ENCODE assay signal across 13 cellular contexts in the genomic region with DNA sequence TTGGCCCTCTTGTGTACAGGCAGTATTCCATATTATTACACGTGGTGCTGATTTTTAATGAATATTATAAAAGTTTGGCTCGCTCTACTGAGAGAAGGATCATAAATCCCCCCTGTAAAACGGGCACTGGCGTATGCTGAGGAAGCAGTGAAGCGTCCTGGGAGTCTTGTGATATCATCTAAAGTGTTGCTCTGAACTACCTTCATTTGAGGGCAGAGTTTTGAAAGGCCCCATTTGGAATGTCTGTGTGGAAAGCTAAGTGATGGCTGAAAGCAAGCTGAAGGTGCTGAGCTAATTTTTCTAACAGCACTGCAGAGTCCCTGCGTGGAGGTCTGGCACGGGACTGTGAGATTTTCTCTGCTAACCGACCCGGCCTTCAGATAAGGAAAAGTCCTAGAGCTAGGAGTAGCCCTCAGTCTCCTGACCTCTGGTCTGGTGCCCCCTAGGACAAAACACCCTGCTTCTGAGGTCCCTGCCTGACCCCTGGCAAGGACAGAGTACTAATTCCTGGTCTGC. TPM values are rescaled to one million over a fixed set of nuclear protein-coding genes. Genes with fewer than 3 reads are reported as not detected.
DNase-seq lines count a peak whose midpoint lies in the region; ATAC-seq and TF ChIP-seq lines count a peak whose summit lies in the region.
"Had no signal": no experiment of that assay in that cellular context is flagged by ENCODE, and none has a peak within 500 bp of the region (broad histone marks: within the 10 kb centered on the region; RNA-seq: fewer than 3 reads in every experiment).

No MANE protein-coding gene starts in this region.

- H3K27ac ChIP-seq in BLaER1, result no peak overlapping the region; the same call in 1 of the 2 replicates
- H3K27ac ChIP-seq in HUES6 (ENCODE audit: low read depth, low read length), result no peak overlapping the region
- H3K27ac ChIP-seq in neural cell (ENCODE audit: low read length), result peak overlapping the region; percentile 86
- H3K27ac ChIP-seq: C4-2B, epithelial cell of prostate had no signal

- peaks cover 30% of the 10 kb centered on the region for H3K79me2 ChIP-seq in neural cell (replicated peaks; ENCODE audit: insufficient read depth, low read length)

- peaks cover 1% of the 10 kb centered on the region; the same call in 1 of the 2 replicates for H4K20me1 ChIP-seq in BLaER1
- peaks cover 6% of the 10 kb centered on the region for H4K20me1 ChIP-seq in neural cell (ENCODE audit: insufficient read depth)

- no peak for DNase-seq in NCI-H2227 (lab: John Stamatoyannopoulos, UW; ENCODE audit: unreplicated experiment)
- DNase-seq in activated CD8-positive, alpha-beta memory T cell treated with anti-CD3 and anti-CD28 coated beads, Interleukin-2, amount 50 U/mL, for 48 hours, result no peak
- no peak for DNase-seq in NCI-H1930 (lab: John Stamatoyannopoulos, UW)
- DNase-seq: Kasumi-1; NCI-H2227 treated with DMSO at 0.1 percent for 48 hours; stimulated activated CD4-positive, alpha-beta T cell treated with anti-CD3 and anti-CD28 coated beads, Interleukin-2, amount 100 ng/mL, for 48 hours had no signal

- peaks cover 32% of the 10 kb centered on the region for H3K4me1 Mint-ChIP-seq in brain

- peak overlapping the region; percentile 73 to 84 (median 78) for H3K4me3 Mint-ChIP-seq in brain

- H3K27me3 Mint-ChIP-seq in brain, result peaks cover 16% of the 10 kb centered on the region

- H3K27me3 ChIP-seq in BLaER1 (no peaks in the 10 kb centered on the region), HUES6 (ENCODE audit: control insufficient read depth, insufficient read depth, low read length) (peaks cover 31% of the 10 kb centered on the region), neural cell (ENCODE audit: insufficient read depth, low read depth, low read length) (no peaks in the 10 kb centered on the region)

- H3K36me3 Mint-ChIP-seq in brain, result no peaks in the 10 kb centered on the region

- no peak for ATAC-seq in GM21528 (IDR thresholded peaks at IDR 0.05; ENCODE audit: low FRiP score, unreplicated experiment)

- TF ChIP-seq EP300 in neural cell (conservative IDR thresholded peaks at IDR 0.05; ENCODE audit: poor library complexity, severe bottlenecking), result no peak

- H3F3A ChIP-seq in neural cell (ENCODE audit: insufficient read depth, low read length, poor library complexity, severe bottlenecking), result peaks cover 5% of the 10 kb centered on the region

- no peaks in the 10 kb centered on the region for H3K9me3 Mint-ChIP-seq in brain

- H3K36me3 ChIP-seq in BLaER1, result no peaks in the 10 kb centered on the region
- no peaks in the 10 kb centered on the region for H3K36me3 ChIP-seq in HUES6 (ENCODE audit: control insufficient read depth, insufficient read depth, low read length)
- H3K36me3 ChIP-seq in neural cell (ENCODE audit: insufficient read depth, low read length), result no peaks in the 10 kb centered on the region

- H3K9ac ChIP-seq in BLaER1, result no peak overlapping the region; the same call in 1 of the 2 replicates
- H3K9ac ChIP-seq in HUES6 (ENCODE audit: low read length), result no peak overlapping the region
- H3K9ac ChIP-seq in neural cell (ENCODE audit: low read length), result peak overlapping the region; percentile 95

- no peak overlapping the region for H2AFZ ChIP-seq in neural cell (ENCODE audit: low read depth, low read length)

- no peak for TF ChIP-seq RAD21 in neural cell (conservative IDR thresholded peaks at IDR 0.05)

- H3K27ac Mint-ChIP-seq in brain, result peak overlapping the region in 4 of 5 experiments; percentile 65 to 88 (median 86)

- TF ChIP-seq CTCF in brain (conservative IDR thresholded peaks at IDR 0.05) (no peak), neural cell (IDR thresholded peaks at IDR 0.05; ENCODE audit: poor library complexity, severe bottlenecking) (no peak)

- H3K9me2 ChIP-seq in neural cell (ENCODE audit: insufficient read depth, low read length), result no peaks in the 10 kb centered on the region

- peaks cover 28% of the 10 kb centered on the region for H3K4me1 ChIP-seq in BLaER1
- H3K4me1 ChIP-seq in HUES6 (ENCODE audit: control insufficient read depth, insufficient read depth, low read length), result peaks cover 34% of the 10 kb centered on the region

- H3K9me3 ChIP-seq in BLaER1 (no peaks in the 10 kb centered on the region), HUES6 (ENCODE audit: control insufficient read depth, insufficient read depth, low read depth, low read length) (no peaks in the 10 kb centered on the region), neural cell (ENCODE audit: low read length) (no peaks in the 10 kb centered on the region)

- no peak overlapping the region for H3K4me3 ChIP-seq in BLaER1
- H3K4me3 ChIP-seq in HUES6 (ENCODE audit: low read depth, low read length), result peak overlapping the region; percentile 83; the same call in 1 of the 2 replicates
- peak overlapping the region; percentile 72 for H3K4me3 ChIP-seq in neural cell (ENCODE audit: low read length)

- H3K4me2 ChIP-seq in BLaER1 (peak overlapping the region; percentile 79), neural cell (ENCODE audit: low read length) (no peak overlapping the region)

TF ChIP-seq in neural cell, 6 proteins besides CTCF, POLR2A, EP300 and RAD21:
- no peak for TF ChIP-seq TAF1 (IDR thresholded peaks at IDR 0.05; ENCODE audit: low read depth)
- TF ChIP-seq, protein P1, sequence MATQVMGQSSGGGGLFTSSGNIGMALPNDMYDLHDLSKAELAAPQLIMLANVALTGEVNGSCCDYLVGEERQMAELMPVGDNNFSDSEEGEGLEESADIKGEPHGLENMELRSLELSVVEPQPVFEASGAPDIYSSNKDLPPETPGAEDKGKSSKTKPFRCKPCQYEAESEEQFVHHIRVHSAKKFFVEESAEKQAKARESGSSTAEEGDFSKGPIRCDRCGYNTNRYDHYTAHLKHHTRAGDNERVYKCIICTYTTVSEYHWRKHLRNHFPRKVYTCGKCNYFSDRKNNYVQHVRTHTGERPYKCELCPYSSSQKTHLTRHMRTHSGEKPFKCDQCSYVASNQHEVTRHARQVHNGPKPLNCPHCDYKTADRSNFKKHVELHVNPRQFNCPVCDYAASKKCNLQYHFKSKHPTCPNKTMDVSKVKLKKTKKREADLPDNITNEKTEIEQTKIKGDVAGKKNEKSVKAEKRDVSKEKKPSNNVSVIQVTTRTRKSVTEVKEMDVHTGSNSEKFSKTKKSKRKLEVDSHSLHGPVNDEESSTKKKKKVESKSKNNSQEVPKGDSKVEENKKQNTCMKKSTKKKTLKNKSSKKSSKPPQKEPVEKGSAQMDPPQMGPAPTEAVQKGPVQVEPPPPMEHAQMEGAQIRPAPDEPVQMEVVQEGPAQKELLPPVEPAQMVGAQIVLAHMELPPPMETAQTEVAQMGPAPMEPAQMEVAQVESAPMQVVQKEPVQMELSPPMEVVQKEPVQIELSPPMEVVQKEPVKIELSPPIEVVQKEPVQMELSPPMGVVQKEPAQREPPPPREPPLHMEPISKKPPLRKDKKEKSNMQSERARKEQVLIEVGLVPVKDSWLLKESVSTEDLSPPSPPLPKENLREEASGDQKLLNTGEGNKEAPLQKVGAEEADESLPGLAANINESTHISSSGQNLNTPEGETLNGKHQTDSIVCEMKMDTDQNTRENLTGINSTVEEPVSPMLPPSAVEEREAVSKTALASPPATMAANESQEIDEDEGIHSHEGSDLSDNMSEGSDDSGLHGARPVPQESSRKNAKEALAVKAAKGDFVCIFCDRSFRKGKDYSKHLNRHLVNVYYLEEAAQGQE (IDR thresholded peaks at IDR 0.05; ENCODE audit: borderline replicate concordance), result no peak
- no peak for TF ChIP-seq POLR2AphosphoS5 (IDR thresholded peaks at IDR 0.05)
- no peak for TF ChIP-seq MXI1 (conservative IDR thresholded peaks at IDR 0.05; ENCODE audit: poor library complexity, severe bottlenecking)
- no peak for TF ChIP-seq SMC3 (conservative IDR thresholded peaks at IDR 0.05; ENCODE audit: poor library complexity)
- no peak for TF ChIP-seq EZH2 (IDR thresholded peaks at IDR 0.05; ENCODE audit: borderline replicate concordance, insufficient read depth, low read length, poor library complexity, severe bottlenecking)

RNA-seq across cellular contexts. Expression of gene BACH2, which starts 1.3 kb away (rescaled TPM):
- polyA plus RNA-seq in brain (ENCODE audit: insufficient read depth, low read depth, low replicate concordance) (4.5 TPM), neural cell (45.5 and 52.7 TPM in 2 replicates)
- polyA minus RNA-seq in neural cell, result 144 and 154 TPM in 2 replicates
